Comparison of ENCODE assay signal across 16 cellular contexts in genomic region chr7:13912740-13913320, GRCh38.
DNase-seq lines count a peak whose midpoint lies in the region; FAIRE-seq and TF ChIP-seq lines count a peak whose summit lies in the region.
"Had no signal": no experiment of that assay in that cellular context is flagged by ENCODE, and none has a peak within 500 bp of the region (broad histone marks: within the 10 kb centered on the region; RNA-seq: fewer than 3 reads in every experiment).

No MANE protein-coding gene starts in this region.

- H3K4me1 ChIP-seq in small intestine (ENCODE audit: control insufficient read depth in 2 of 2, insufficient read depth in 1 of 2, low read depth in 1 of 2, low read length in 1 of 2) (no peaks in the 10 kb centered on the region), colonic mucosa (peaks cover 6% of the 10 kb centered on the region)

- H3K4me3 ChIP-seq in SK-N-MC, result peak overlapping the region; percentile 19; the same call in 1 of the 2 replicates
- no peak overlapping the region for H3K4me3 ChIP-seq in small intestine (ENCODE audit: low read depth in 1 of 2, low read length in 2 of 2)
- H3K4me3 ChIP-seq in colonic mucosa, result no peak overlapping the region
- H3K4me3 ChIP-seq: BLaER1 had no signal

- H3K9ac ChIP-seq in SK-N-MC (ENCODE audit: insufficient read length) (no peak overlapping the region), colonic mucosa (ENCODE audit: low read depth in 2 of 2, low read length in 2 of 2) (no peak overlapping the region)
- H3K9ac ChIP-seq: BLaER1 had no signal

- H3K36me3 ChIP-seq in KOPT-K1 (ENCODE audit: insufficient read depth, low read length) (no peaks in the 10 kb centered on the region), SK-N-MC (ENCODE audit: insufficient read depth, low read length) (no peaks in the 10 kb centered on the region), small intestine (ENCODE audit: control insufficient read depth in 2 of 2, insufficient read depth in 2 of 2, low read length in 2 of 2) (no peaks in the 10 kb centered on the region), colonic mucosa (no peaks in the 10 kb centered on the region)
- H3K36me3 ChIP-seq: BLaER1 had no signal

- DNase-seq in SK-N-MC (ENCODE audit: low read depth, low spot score), result no peak
- DNase-seq in astrocyte of the hippocampus (ENCODE audit: low read depth, low spot score), result peak; percentile 48
- DNase-seq in small intestine, result peak; percentile 52
- DNase-seq in NCI-H2227 (lab: John Stamatoyannopoulos, UW; ENCODE audit: unreplicated experiment), result no peak
- DNase-seq in colonic mucosa, result no peak
- DNase-seq in stimulated activated naive CD4-positive, alpha-beta T cell treated with Interleukin-2 at 50 U/mL for 16 hours (lab: John Stamatoyannopoulos, UW), result no peak
- DNase-seq: CD8-positive, alpha-beta T cell; HCEC 1CT; KBM-7; NCI-H146; NCI-H2081; NCI-H524; T-cell had no signal

- H3K27ac ChIP-seq in KOPT-K1 (ENCODE audit: low read depth, low read length, poor library complexity, severe bottlenecking) (peak overlapping the region; percentile 1), SK-N-MC (0 out of 2 replicates have a peak overlapping the region, but pooled peaks have one; percentile 39), small intestine (ENCODE audit: low read depth in 1 of 2, low read length in 1 of 2) (no peak overlapping the region), colonic mucosa (no peak overlapping the region)
- H3K27ac ChIP-seq: BLaER1, RWPE1 had no signal

- intact Hi-C loops in colonic mucosa (cut with DNase I), result no loop called here

- H3K27me3 ChIP-seq in small intestine (ENCODE audit: control insufficient read depth in 2 of 2, insufficient read depth in 2 of 2, low read length in 2 of 2) (no peaks in the 10 kb centered on the region), colonic mucosa (no peaks in the 10 kb centered on the region)
- H3K27me3 ChIP-seq: BLaER1 had no signal

- WGBS in small intestine, 3 donors, result 20 to 53% (median 40%) methylated on average over 4 of the region's 4 CpGs

- TF ChIP-seq CTCF in colonic mucosa (IDR thresholded peaks at IDR 0.05), result no peak

- FAIRE-seq in small intestine (lab: Jason Lieb, UNC), result no peak

- H3K9me3 ChIP-seq in KOPT-K1 (ENCODE audit: insufficient read depth, low read length, poor library complexity, severe bottlenecking) (no peaks in the 10 kb centered on the region), SK-N-MC (ENCODE audit: low read depth, low read length) (no peaks in the 10 kb centered on the region), small intestine (ENCODE audit: control insufficient read depth, low read depth) (no peaks in the 10 kb centered on the region), colonic mucosa (no peaks in the 10 kb centered on the region)
- H3K9me3 ChIP-seq: BLaER1 had no signal

Comparison
In these comparisons a context has a peak if more than half of its experiments do, and no peak if none do; other contexts are left out.
1. H3K27ac ChIP-seq: peak in KOPT-K1 (single experiment) and SK-N-MC (single experiment); none in small intestine (0 of 2) and colonic mucosa (single experiment).
2. DNase-seq: peak in astrocyte of the hippocampus (single experiment) and small intestine (single experiment); none in SK-N-MC (single experiment), NCI-H2227 (single experiment), colonic mucosa (single experiment) and stimulated activated naive CD4-positive, alpha-beta T cell treated with Interleukin-2 at 50 U/mL for 16 hours (single experiment).